21 cellular contexts compared by ENCODE assay signal in the genomic region with DNA sequence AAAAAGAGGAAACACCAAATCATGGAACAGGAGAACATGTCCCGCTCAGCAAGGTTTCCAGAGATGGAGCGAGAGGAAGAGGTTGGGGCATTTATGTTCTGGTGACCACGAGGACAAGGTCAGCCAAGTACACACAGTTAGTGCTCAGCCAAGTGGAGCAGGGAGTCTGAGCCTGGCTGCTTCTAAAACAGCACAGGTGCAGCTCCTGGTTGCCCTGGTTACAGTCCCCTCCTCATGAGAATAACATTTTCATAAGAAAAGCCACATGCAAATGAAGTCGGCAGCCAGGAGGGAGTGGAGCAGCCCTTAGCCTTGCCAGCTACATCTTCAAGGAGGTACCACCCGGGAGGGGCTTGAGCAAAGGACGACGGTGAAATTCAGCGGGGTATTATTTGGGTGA.
DNase-seq lines count a peak whose midpoint lies in the region; ATAC-seq lines count a peak whose summit lies in the region.
"Had no signal": no experiment of that assay in that cellular context is flagged by ENCODE, and none has a peak within 500 bp of the region (broad histone marks: within the 10 kb centered on the region; RNA-seq: fewer than 3 reads in every experiment).

No MANE protein-coding gene starts in this region.

- peaks cover 27% of the 10 kb centered on the region for H3K27me3 Mint-ChIP-seq in stimulated activated memory B cell treated with anti-CD40 and anti-IgM and Interleukin-4, amounts not matched to agents 10 μg/mL and 1 μg/mL and 100 μg/mL, for 72 hours

- H3K36me3 Mint-ChIP-seq in stimulated activated memory B cell treated with anti-CD40 and anti-IgM and Interleukin-4, amounts not matched to agents 10 μg/mL and 1 μg/mL and 100 μg/mL, for 72 hours, result no peaks in the 10 kb centered on the region

- no peak overlapping the region for H3K4me3 Mint-ChIP-seq in stimulated activated memory B cell treated with anti-CD40 and anti-IgM and Interleukin-4, amounts not matched to agents 10 μg/mL and 1 μg/mL and 100 μg/mL, for 72 hours
- H3K4me3 Mint-ChIP-seq: activated CD4-positive, alpha-beta T cell treated with anti-CD3 and anti-CD28 coated beads, Interleukin-2, amount 10 ng/mL, durations not matched to agents 7 days and 5 days; B cell; HFFc6; stimulated activated naive CD8-positive, alpha-beta T cell treated with anti-CD3 and anti-CD28 coated beads, Interleukin-15, Interleukin-2, amounts not matched to agents 100 ng/mL and 50 ng/mL, for 24 hours had no signal

- H3K9me3 Mint-ChIP-seq in stimulated activated memory B cell treated with anti-CD40 and anti-IgM and Interleukin-4, amounts not matched to agents 10 μg/mL and 1 μg/mL and 100 μg/mL, for 72 hours, result peaks cover 6% of the 10 kb centered on the region
- H3K9me3 Mint-ChIP-seq: activated CD4-positive, alpha-beta T cell treated with anti-CD3 and anti-CD28 coated beads, Interleukin-2, amount 10 ng/mL, durations not matched to agents 7 days and 5 days; activated T-helper 2 cell treated with anti-CD3 and anti-CD28 coated beads, Interferon-gamma antibody, Interleukin-2, Interleukin-4, amounts not matched to agents 10 μg/mL and 5 μg/mL and 100 μg/mL, durations not matched to agents 14 hours and 24 hours and 36 hours had no signal

- DNase-seq in DMS53 (lab: John Stamatoyannopoulos, UW) (peak; percentile 31), DMS53 treated with DMSO at 0.1 percent for 48 hours (lab: John Stamatoyannopoulos, UW; ENCODE audit: unreplicated experiment) (no peak), NCI-H1105 (lab: John Stamatoyannopoulos, UW) (peak; percentile 18), cerebellar cortex (ENCODE audit: low spot score) (peak; percentile 31), HT-29 (ENCODE audit: low spot score) (no peak)
- DNase-seq: 8988T; activated CD4-positive, alpha-beta T cell treated with anti-CD3 and anti-CD28 coated beads, Interleukin-2, amount 10 ng/mL, durations not matched to agents 7 days and 5 days; Calu3; HFFc6; NCI-H1092; NCI-H345; SIG-M5; T-helper 1 cell; transverse colon had no signal

- peaks cover 7% of the 10 kb centered on the region for H3K4me1 Mint-ChIP-seq in stimulated activated memory B cell treated with anti-CD40 and anti-IgM and Interleukin-4, amounts not matched to agents 10 μg/mL and 1 μg/mL and 100 μg/mL, for 72 hours
- H3K4me1 Mint-ChIP-seq: activated CD4-positive, alpha-beta T cell treated with anti-CD3 and anti-CD28 coated beads, Interleukin-2, amount 10 ng/mL, durations not matched to agents 7 days and 5 days had no signal

- H3K27ac Mint-ChIP-seq in stimulated activated memory B cell treated with anti-CD40 and anti-IgM and Interleukin-4, amounts not matched to agents 10 μg/mL and 1 μg/mL and 100 μg/mL, for 72 hours, result no peak overlapping the region
- H3K27ac Mint-ChIP-seq: activated CD4-positive, alpha-beta T cell treated with anti-CD3 and anti-CD28 coated beads, Interleukin-2, amount 10 ng/mL, durations not matched to agents 7 days and 5 days; activated T-helper 2 cell treated with anti-CD3 and anti-CD28 coated beads, Interferon-gamma antibody, Interleukin-2, Interleukin-4, amounts not matched to agents 10 μg/mL and 5 μg/mL and 100 μg/mL, durations not matched to agents 14 hours and 24 hours and 36 hours; B cell; HFFc6; progenitor cell of endocrine pancreas; stimulated activated naive CD8-positive, alpha-beta T cell treated with anti-CD3 and anti-CD28 coated beads, Interleukin-15, Interleukin-2, amounts not matched to agents 100 ng/mL and 50 ng/mL, for 24 hours had no signal

- peak; percentile 20 for ATAC-seq in stimulated activated memory B cell treated with anti-CD40 and anti-IgM and Interleukin-4, amounts not matched to agents 10 μg/mL and 1 μg/mL and 100 μg/mL, for 72 hours
- ATAC-seq in HG03521 (IDR thresholded peaks at IDR 0.05; ENCODE audit: unreplicated experiment) (no peak), GM18502 (IDR thresholded peaks at IDR 0.05; ENCODE audit: poor library complexity, unreplicated experiment) (no peak)

Comparison
In these comparisons a context has a peak if more than half of its experiments do, and no peak if none do; other contexts are left out.
1. DNase-seq: peak in DMS53 (single experiment), NCI-H1105 (single experiment) and cerebellar cortex (single experiment); none in DMS53 treated with DMSO at 0.1 percent for 48 hours (single experiment) and HT-29 (single experiment).